8 cellular contexts compared by ENCODE assay signal in the genomic region with DNA sequence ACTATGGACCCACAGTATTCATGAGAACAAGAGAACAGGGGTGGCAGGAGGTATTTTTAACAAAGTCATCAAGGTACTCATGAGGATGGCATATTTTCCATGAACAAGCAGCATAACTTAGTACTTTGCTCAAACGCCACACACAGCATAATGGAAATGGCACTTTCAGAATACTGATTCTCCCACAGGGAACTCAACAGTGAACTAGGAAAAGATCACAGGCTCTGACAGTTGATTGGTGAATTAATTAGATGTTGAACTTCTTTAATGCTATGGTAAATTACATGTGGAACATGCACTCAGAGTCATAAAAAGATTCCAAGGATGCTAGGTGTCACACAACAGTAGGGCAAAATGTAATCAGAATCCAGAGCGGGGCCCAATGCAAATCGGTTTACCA.
"Had no signal": no experiment of that assay in that cellular context is flagged by ENCODE, and none has a peak within 500 bp of the region (broad histone marks: within the 10 kb centered on the region; RNA-seq: fewer than 3 reads in every experiment).

No MANE protein-coding gene starts in this region.

- DNase-seq: IMR-90, KBM-7, KG1 had no signal

- H3K4me3 Mint-ChIP-seq: IgD-negative memory B cell had no signal

- H3K27me3 Mint-ChIP-seq: IgD-negative memory B cell had no signal

- H3K27ac ChIP-seq: HL-60, KMS-11 had no signal

- H3K4me2 ChIP-seq: KMS-11 had no signal

- H3K9ac ChIP-seq: KMS-11 had no signal

- H3K4me1 Mint-ChIP-seq: IgD-negative memory B cell had no signal

- ATAC-seq: HepG2, K562 had no signal

- H3K27ac Mint-ChIP-seq: IgD-negative memory B cell had no signal

- H3K4me3 ChIP-seq: K562 had no signal
